22 cellular contexts compared by ENCODE assay signal in genomic region chr22:35092146-35092805, GRCh38. TPM values are rescaled to one million over a fixed set of nuclear protein-coding genes. Genes with fewer than 3 reads are reported as not detected.
A peak's percentile ranks its signal among the peaks of the same experiment; 100 is the strongest.
DNase-seq lines count a peak whose midpoint lies in the region; FAIRE-seq and TF ChIP-seq lines count a peak whose summit lies in the region.
"Had no signal": no experiment of that assay in that cellular context is flagged by ENCODE, and none has a peak within 500 bp of the region (broad histone marks: within the 10 kb centered on the region; RNA-seq: fewer than 3 reads in every experiment).

No MANE protein-coding gene starts in this region.

- no peak overlapping the region for H4K91ac ChIP-seq in mesenchymal stem cell (ENCODE audit: low read length)

- H2AFZ ChIP-seq in mesenchymal stem cell (ENCODE audit: low read depth, low read length): no peak overlapping the region

- TF ChIP-seq POLR2A in GM12892 (IDR thresholded peaks at IDR 0.05; ENCODE audit: low read depth, low read length): no peak

- no peak overlapping the region for H2BK12ac ChIP-seq in mesenchymal stem cell (ENCODE audit: low read length in 2 of 2)

- H3K27ac ChIP-seq in mesenchymal stem cell (ENCODE audit: low read length, poor library complexity, severe bottlenecking): no peak overlapping the region

- no peak overlapping the region for H2AK5ac ChIP-seq in mesenchymal stem cell (ENCODE audit: low read length, severe bottlenecking)

- no peaks in the 10 kb centered on the region for H3K4me1 ChIP-seq in mesenchymal stem cell (ENCODE audit: control insufficient read depth, insufficient read depth, low read depth, low read length)
- H3K4me1 ChIP-seq: BE2C had no signal

- no peak overlapping the region for H2BK15ac ChIP-seq in mesenchymal stem cell (ENCODE audit: low read depth, poor library complexity, severe bottlenecking)

- H3K4me2 ChIP-seq in mesenchymal stem cell (ENCODE audit: low read length, poor library complexity, severe bottlenecking): no peak overlapping the region

- H3K9me3 ChIP-seq in mesenchymal stem cell (ENCODE audit: control insufficient read depth, low read length): peaks cover 3% of the 10 kb centered on the region
- H3K9me3 ChIP-seq: BE2C had no signal

- no peak overlapping the region for H2BK5ac ChIP-seq in mesenchymal stem cell (ENCODE audit: low read depth, low read length, poor library complexity, severe bottlenecking)

- H3K23ac ChIP-seq in mesenchymal stem cell (ENCODE audit: low read length in 2 of 2): no peak overlapping the region

- no peaks in the 10 kb centered on the region for H3K36me3 ChIP-seq in mesenchymal stem cell (ENCODE audit: control insufficient read depth in 1 of 2, insufficient read depth in 2 of 2, low read depth in 1 of 2, low read length in 2 of 2)
- H3K36me3 ChIP-seq: BE2C had no signal

- no peak overlapping the region for H2BK120ac ChIP-seq in mesenchymal stem cell (ENCODE audit: low read depth, low read length)

- DNase-seq in GM12892 (ENCODE audit: insufficient read length) (no peak), NCI-H69 (lab: John Stamatoyannopoulos, UW) (peak; percentile 83), mesenchymal stem cell (no peak), urothelium cell line (ENCODE audit: low spot score) (no peak)
- DNase-seq in activated CD4-positive, alpha-beta T cell treated with anti-CD3 and anti-CD28 coated beads, Interleukin-2, amount 50 U/mL, for 4 hours: no peak
- no peak for DNase-seq in stimulated activated CD4-positive, alpha-beta T cell treated with anti-CD3 and anti-CD28 coated beads, Interleukin-2, amount 100 ng/mL, for 24 hours
- no peak for DNase-seq in activated CD4-positive, alpha-beta T cell treated with anti-CD3 and anti-CD28 coated beads, Interleukin-2, amount 50 U/mL, for 1 hour
- DNase-seq: ACHN; BE2C; C1 segment of cervical spinal cord; CD4-positive, CD25-positive, alpha-beta regulatory T cell; CD8-positive, alpha-beta memory T cell; COR-L47; DMS 273 treated with DMSO at 0.1 percent for 48 hours; DMS53; DND-41; EL; H9 had no signal

- no peak overlapping the region for H3K14ac ChIP-seq in mesenchymal stem cell (ENCODE audit: low read length in 2 of 2)

- H3K4me3 ChIP-seq in mesenchymal stem cell (ENCODE audit: insufficient read depth in 1 of 2, low read depth in 1 of 2, low read length in 2 of 2): no peak overlapping the region

- peak overlapping the region; percentile 38 for H4K8ac ChIP-seq in mesenchymal stem cell (ENCODE audit: low read length)

- WGBS in mesenchymal stem cell: 71% methylated on average over 3 of the region's 3 CpGs

- no peaks in the 10 kb centered on the region for H3K27me3 ChIP-seq in mesenchymal stem cell (ENCODE audit: control insufficient read depth in 1 of 2, insufficient read depth in 1 of 2, low read length in 2 of 2)
- H3K27me3 ChIP-seq: BE2C had no signal

- H3K79me1 ChIP-seq in mesenchymal stem cell (replicated peaks; ENCODE audit: low read length, poor library complexity, severe bottlenecking): no peaks in the 10 kb centered on the region

- peak; percentile 61 for FAIRE-seq in GM12892 (lab: Jason Lieb, UNC)
- FAIRE-seq in urothelium cell line (lab: Jason Lieb, UNC): peak; percentile 30
- FAIRE-seq: A204.1, G401.6, GM18507, H1 had no signal

- no peak overlapping the region for H3K4ac ChIP-seq in mesenchymal stem cell (ENCODE audit: low read depth in 1 of 2, low read length in 2 of 2)

- no peak overlapping the region for H3K18ac ChIP-seq in mesenchymal stem cell (ENCODE audit: low read depth in 1 of 2, low read length in 2 of 2)

- H3K9ac ChIP-seq in mesenchymal stem cell (ENCODE audit: low read length): no peak overlapping the region

RNA-seq across cellular contexts. Expression of gene ISX, which starts 26.3 kb away (rescaled TPM):
- 0.61 TPM for polyA plus RNA-seq in GM12892 (2012; ENCODE audit: missing spikeins)
- not detected for polyA plus RNA-seq in mesenchymal stem cell (2013, experiment 1 of 2)
- not detected for polyA plus RNA-seq in mesenchymal stem cell (2013, experiment 2 of 2)
- polyA plus RNA-seq: CD4-positive, CD25-positive, alpha-beta regulatory T cell; CD8-positive, alpha-beta memory T cell; H1 had no signal
